Comparison of ENCODE assay signal across 17 cellular contexts in the genomic region with DNA sequence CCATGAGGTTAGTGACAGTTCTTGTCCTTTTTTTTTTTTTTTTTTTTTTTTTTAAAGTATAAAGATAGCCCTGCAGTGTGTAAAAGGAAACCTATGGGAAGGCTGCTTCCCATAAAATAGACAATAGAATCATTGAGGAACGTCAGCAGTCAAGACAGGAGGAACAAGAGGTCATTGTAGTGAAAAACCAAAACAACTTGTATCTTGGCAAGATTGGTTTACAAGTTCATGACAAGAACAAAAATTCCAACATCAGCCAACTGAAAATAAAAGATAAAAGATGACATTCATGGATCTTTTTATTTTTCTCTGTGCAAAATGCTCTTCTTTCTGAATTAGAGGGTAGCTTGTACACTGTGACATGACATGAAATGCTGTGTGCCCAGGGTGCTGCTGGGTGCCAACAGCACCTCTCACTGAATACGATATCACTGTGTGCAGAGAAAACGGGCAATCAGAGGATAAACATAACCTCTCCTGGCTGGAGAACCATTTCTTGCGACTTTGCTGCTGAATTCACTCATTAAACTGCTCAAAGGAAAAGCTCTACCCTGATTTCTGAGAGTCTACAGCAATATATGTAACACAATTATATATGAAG. TPM values are rescaled to one million over a fixed set of nuclear protein-coding genes. Genes with fewer than 3 reads are reported as not detected.
A peak's percentile ranks its signal among the peaks of the same experiment; 100 is the strongest.
DNase-seq lines count a peak whose midpoint lies in the region; ATAC-seq and TF ChIP-seq lines count a peak whose summit lies in the region.
"Had no signal": no experiment of that assay in that cellular context is flagged by ENCODE, and none has a peak within 500 bp of the region (broad histone marks: within the 10 kb centered on the region; RNA-seq: fewer than 3 reads in every experiment).

No MANE protein-coding gene starts in this region.

- H3K4me3 ChIP-seq in gastroesophageal sphincter (no peak overlapping the region), mesodermal cell (ENCODE audit: extremely low read depth, insufficient read depth, low read length, poor library complexity, severe bottlenecking) (no peak overlapping the region)
- H3K4me3 ChIP-seq: BLaER1, lower lobe of right lung had no signal

- H3K9me3 ChIP-seq in gastroesophageal sphincter (no peaks in the 10 kb centered on the region), mesodermal cell (ENCODE audit: control insufficient read depth, low read length) (no peaks in the 10 kb centered on the region)
- H3K9me3 ChIP-seq: BLaER1, lower lobe of right lung had no signal

- no peak for TF ChIP-seq POLR2A in gastroesophageal sphincter (IDR thresholded peaks at IDR 0.05)

- peaks cover 0 to 22% (median 0%) of the 10 kb centered on the region in 3 donors for H3K4me1 ChIP-seq in gastroesophageal sphincter
- H3K4me1 ChIP-seq in mesodermal cell (ENCODE audit: control insufficient read depth, insufficient read depth, low read length, poor library complexity, severe bottlenecking): peaks cover 5% of the 10 kb centered on the region
- H3K4me1 ChIP-seq: BLaER1 had no signal

- no peak overlapping the region for H3K27ac Mint-ChIP-seq in T-helper 2 cell treated with Interferon-gamma antibody and Interleukin-4, amounts not matched to agents 5 μg/mL and 100 μg/mL, for 36 hours
- H3K27ac Mint-ChIP-seq: activated naive CD8-positive, alpha-beta T cell treated with anti-CD3 and anti-CD28 coated beads, Interleukin-2, amount 10 ng/mL, durations not matched to agents 7 days and 5 days had no signal

- H3K27me3 ChIP-seq in gastroesophageal sphincter: no peaks in the 10 kb centered on the region
- H3K27me3 ChIP-seq: BLaER1 had no signal

- TF ChIP-seq EP300 in gastroesophageal sphincter (IDR thresholded peaks at IDR 0.05): no peak

- 59 to 68% methylated on average over 4 of the region's 4 CpGs for WGBS in gastroesophageal sphincter (ENCODE audit: low coverage in 1 of 2), 2 donors
- WGBS in mesodermal cell (ENCODE audit: insufficient coverage in 2 of 2), 2 experiments: 77 to 87% methylated on average over 2 to 3 of the region's 4 CpGs

- H3K27ac ChIP-seq in gastroesophageal sphincter (peak overlapping the region in 3 of 4 donors; percentile 18 to 64 (median 58)), mesodermal cell (ENCODE audit: low read depth, low read length, severe bottlenecking) (peak overlapping the region; percentile 66), temporal lobe (ENCODE audit: low read depth, low read length) (peak overlapping the region; percentile 100)
- H3K27ac ChIP-seq: BLaER1, lower lobe of right lung had no signal

- H3K4me1 Mint-ChIP-seq in T-helper 2 cell treated with Interferon-gamma antibody and Interleukin-4, amounts not matched to agents 5 μg/mL and 100 μg/mL, for 36 hours (ENCODE audit: low read depth): no peaks in the 10 kb centered on the region
- H3K4me1 Mint-ChIP-seq: activated naive CD8-positive, alpha-beta T cell treated with anti-CD3 and anti-CD28 coated beads, Interleukin-2, amount 10 ng/mL, durations not matched to agents 7 days and 5 days; central memory CD8-positive, alpha-beta T cell had no signal

- no peak overlapping the region for H3K4me3 Mint-ChIP-seq in T-helper 2 cell treated with Interferon-gamma antibody and Interleukin-4, amounts not matched to agents 5 μg/mL and 100 μg/mL, for 36 hours
- H3K4me3 Mint-ChIP-seq: activated naive CD8-positive, alpha-beta T cell treated with anti-CD3 and anti-CD28 coated beads, Interleukin-2, amount 10 ng/mL, durations not matched to agents 7 days and 5 days; central memory CD8-positive, alpha-beta T cell had no signal

- no peak for TF ChIP-seq CTCF in gastroesophageal sphincter (IDR thresholded peaks at IDR 0.05)

- H3K9me3 Mint-ChIP-seq in T-helper 2 cell treated with Interferon-gamma antibody and Interleukin-4, amounts not matched to agents 5 μg/mL and 100 μg/mL, for 36 hours: no peaks in the 10 kb centered on the region
- H3K9me3 Mint-ChIP-seq: activated naive CD8-positive, alpha-beta T cell treated with anti-CD3 and anti-CD28 coated beads, Interleukin-2, amount 10 ng/mL, durations not matched to agents 7 days and 5 days; central memory CD8-positive, alpha-beta T cell had no signal

- H3K36me3 ChIP-seq in gastroesophageal sphincter (peaks cover 0 to 59% of the 10 kb centered on the region in 2 donors), mesodermal cell (ENCODE audit: control insufficient read depth, insufficient read depth, low read length) (peaks cover 32% of the 10 kb centered on the region)

- no peaks in the 10 kb centered on the region for H3K27me3 Mint-ChIP-seq in T-helper 2 cell treated with Interferon-gamma antibody and Interleukin-4, amounts not matched to agents 5 μg/mL and 100 μg/mL, for 36 hours (ENCODE audit: low read depth)
- H3K27me3 Mint-ChIP-seq: activated naive CD8-positive, alpha-beta T cell treated with anti-CD3 and anti-CD28 coated beads, Interleukin-2, amount 10 ng/mL, durations not matched to agents 7 days and 5 days; central memory CD8-positive, alpha-beta T cell had no signal

- DNase-seq in SW480 (ENCODE audit: low spot score) (peak; percentile 64), NCI-H1694 (lab: John Stamatoyannopoulos, UW) (no peak)
- no peak for DNase-seq in T-helper 2 cell treated with Interferon-gamma antibody and Interleukin-4, amounts not matched to agents 5 μg/mL and 100 μg/mL, for 36 hours (ENCODE audit: low spot score)
- DNase-seq: activated CD4-positive, CD25-positive, alpha-beta regulatory T cell treated with anti-CD3 and anti-CD28 coated beads, Interleukin-2, amount 50 U/mL, for 72 hours; activated CD8-positive, alpha-beta memory T cell treated with anti-CD3 and anti-CD28 coated beads, Interleukin-2, amount 50 U/mL, for 48 hours; activated naive CD8-positive, alpha-beta T cell treated with anti-CD3 and anti-CD28 coated beads, Interleukin-2, amount 10 ng/mL, durations not matched to agents 7 days and 5 days; DMS79 treated with DMSO at 0.1 percent for 48 hours; GOT3; lower lobe of right lung; T-helper 1 cell had no signal

- ATAC-seq in gastroesophageal sphincter: no peak
- ATAC-seq in GM19035 (IDR thresholded peaks at IDR 0.05; ENCODE audit: unreplicated experiment): no peak
- no peak for ATAC-seq in HG02610 (IDR thresholded peaks at IDR 0.05; ENCODE audit: unreplicated experiment)
- ATAC-seq: lower lobe of right lung had no signal

- peaks cover 7% of the 10 kb centered on the region for H3K36me3 Mint-ChIP-seq in T-helper 2 cell treated with Interferon-gamma antibody and Interleukin-4, amounts not matched to agents 5 μg/mL and 100 μg/mL, for 36 hours (ENCODE audit: low read depth)

RNA-seq across cellular contexts. Expression of a gene that starts 30.1 kb away (rescaled TPM):
- total RNA-seq in gastroesophageal sphincter: 10 to 100 TPM; 44.5 to 52.8 (median 48.1) TPM
- polyA plus RNA-seq in mesodermal cell (2013, experiment 1 of 2): 155 TPM
- polyA plus RNA-seq in mesodermal cell (2013, experiment 2 of 2): 132 TPM
- 78.2 TPM for total RNA-seq in temporal lobe
